ENCODE assay signal across 22 cellular contexts in the genomic region with DNA sequence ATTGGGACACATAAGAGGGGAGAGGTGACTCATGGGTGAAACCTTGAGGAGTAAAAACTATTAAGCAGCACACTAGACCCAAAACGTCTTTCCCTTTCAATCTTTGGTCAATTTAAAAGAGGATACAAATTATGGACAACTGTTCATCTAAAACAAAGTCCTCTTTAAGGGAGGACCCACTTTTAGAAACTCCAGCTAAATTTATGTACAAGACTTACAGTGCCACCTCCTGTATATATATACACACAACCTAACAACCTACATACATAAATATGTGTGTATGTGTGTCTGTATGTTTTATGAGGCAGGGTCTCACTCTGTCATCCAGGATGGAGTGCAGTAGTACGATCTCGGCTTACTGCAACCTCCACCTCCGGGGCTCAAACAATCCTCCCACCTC. TPM values are rescaled to one million over a fixed set of nuclear protein-coding genes. Genes with fewer than 3 reads are reported as not detected.
A peak's percentile ranks its signal among the peaks of the same experiment; 100 is the strongest.
DNase-seq lines count a peak whose midpoint lies in the region; ATAC-seq, FAIRE-seq and TF ChIP-seq lines count a peak whose summit lies in the region.
"Had no signal": no experiment of that assay in that cellular context is flagged by ENCODE, and none has a peak within 500 bp of the region (broad histone marks: within the 10 kb centered on the region; RNA-seq: fewer than 3 reads in every experiment).

No MANE protein-coding gene starts in this region.

- H3K9me2 ChIP-seq in OCI-LY1 (ENCODE audit: low read depth, low read length), result no peaks in the 10 kb centered on the region
- no peaks in the 10 kb centered on the region for H3K9me2 ChIP-seq in hepatocyte (replicated peaks; ENCODE audit: insufficient read depth)

- H3K79me2 ChIP-seq in DND-41 (ENCODE audit: insufficient read depth, low read length) (no peaks in the 10 kb centered on the region), OCI-LY1 (ENCODE audit: insufficient read depth, low read length) (no peaks in the 10 kb centered on the region), hepatocyte (no peaks in the 10 kb centered on the region)

- H3K4me2 ChIP-seq in A549, result no peak overlapping the region
- H3K4me2 ChIP-seq in DND-41 (ENCODE audit: insufficient read depth, low read length), result no peak overlapping the region
- H3K4me2 ChIP-seq in OCI-LY1 (ENCODE audit: low read length), result no peak overlapping the region
- no peak overlapping the region for H3K4me2 ChIP-seq in hepatocyte
- H3K4me2 ChIP-seq: BLaER1, smooth muscle cell had no signal

- no peak for TF ChIP-seq CTCF in A549 (IDR thresholded peaks at IDR 0.05)
- peak; percentile 47 for TF ChIP-seq CTCF in DND-41 (IDR thresholded peaks at IDR 0.05; ENCODE audit: borderline replicate concordance, extremely low read depth, low read length, poor library complexity, severe bottlenecking)
- TF ChIP-seq CTCF in OCI-LY1 (IDR thresholded peaks at IDR 0.05; ENCODE audit: low read length), result peak; percentile 43
- TF ChIP-seq CTCF in cardiac fibroblast (IDR thresholded peaks at IDR 0.05; ENCODE audit: low read depth, low read length), result no peak
- TF ChIP-seq CTCF in hepatocyte (IDR thresholded peaks at IDR 0.05; ENCODE audit: poor library complexity), result no peak

- DNase-seq in A549 (ENCODE audit: low read depth in 1 of 2, low spot score in 1 of 2) (peak in 1 of 2 experiments; percentile 23), DND-41 (no peak), cardiac fibroblast (ENCODE audit: low read depth in 2 of 2) (peak; percentile 13 to 24), NCI-H2171 (lab: John Stamatoyannopoulos, UW) (no peak), dedifferentiated amniotic fluid mesenchymal stem cell (ENCODE audit: extremely low spot score) (no peak), hepatocyte (ENCODE audit: low spot score) (no peak)
- DNase-seq: activated CD4-positive, alpha-beta T cell treated with anti-CD3 and anti-CD28 coated beads, Interleukin-2, amount 10 ng/mL, durations not matched to agents 24 days and 14 days; activated T-cell treated with anti-CD3 and anti-CD28 coated beads, Interleukin-2, amount 50 U/mL, for 24 hours; adrenal gland; colonic mucosa; NCI-H1694 treated with DMSO at 0.1 percent for 48 hours; NCI-H524 treated with DMSO at 0.1 percent for 48 hours; posterior cingulate gyrus; stimulated activated naive B cell treated with anti-CD40 and anti-IgM and Interleukin-4, amounts not matched to agents 10 μg/mL and 1 μg/mL and 100 μg/mL, for 72 hours had no signal

- H3K36me3 ChIP-seq in DND-41 (ENCODE audit: insufficient read depth, low read length), result no peaks in the 10 kb centered on the region
- H3K36me3 ChIP-seq in OCI-LY1 (ENCODE audit: insufficient read depth, low read length), result no peaks in the 10 kb centered on the region
- no peaks in the 10 kb centered on the region for H3K36me3 ChIP-seq in hepatocyte (replicated peaks; ENCODE audit: insufficient read depth, low read depth)
- H3K36me3 ChIP-seq: adrenal gland, BLaER1, colonic mucosa, esophagus muscularis mucosa, HAP-1 had no signal

- no peaks in the 10 kb centered on the region for H4K20me1 ChIP-seq in DND-41 (ENCODE audit: insufficient read depth, low read length)
- no peaks in the 10 kb centered on the region for H4K20me1 ChIP-seq in OCI-LY1 (ENCODE audit: insufficient read depth, low read length)
- H4K20me1 ChIP-seq in hepatocyte (ENCODE audit: insufficient read depth, poor library complexity, severe bottlenecking), result no peaks in the 10 kb centered on the region
- H4K20me1 ChIP-seq: BLaER1 had no signal

- CTCF ChIA-PET in A549 (lab: Yijun Ruan, JAX), result interaction anchor here (1.0 to 2.4 kb wide), 6 partner anchors 9 to 110 kb away, joined by 3 to 10 read pairs (median 5); no protein-coding TSS in a partner anchor

- POLR2A ChIA-PET in A549 (lab: Yijun Ruan, JAX), result no interaction called here

- peak; percentile 24 to 36; a peak in 3 of 5 replicates for TF ChIP-seq RAD21 in A549 (conservative IDR thresholded peaks at IDR 0.05 in 1 of 2, IDR thresholded peaks at IDR 0.05 in 1 of 2)

- H3K27ac ChIP-seq in A549, result no peak overlapping the region
- H3K27ac ChIP-seq in DND-41 (ENCODE audit: low read length), result no peak overlapping the region
- no peak overlapping the region for H3K27ac ChIP-seq in OCI-LY1 (ENCODE audit: low read depth, low read length, poor library complexity, severe bottlenecking)
- H3K27ac ChIP-seq in hepatocyte, result no peak overlapping the region
- H3K27ac ChIP-seq: adrenal gland, BLaER1, colonic mucosa, esophagus muscularis mucosa, RWPE1 had no signal

- H3K4me3 ChIP-seq in A549 (no peak overlapping the region), DND-41 (ENCODE audit: low read depth in 1 of 2, low read length in 2 of 2) (no peak overlapping the region), OCI-LY1 (ENCODE audit: low read depth, low read length, poor library complexity, severe bottlenecking) (no peak overlapping the region), cardiac fibroblast (replicated peaks in 1 of 2; ENCODE audit: low read depth in 2 of 2, low read length in 2 of 2) (no peak overlapping the region), hepatocyte (no peak overlapping the region)
- H3K4me3 ChIP-seq: adrenal gland, BLaER1, colonic mucosa, esophagus muscularis mucosa, HAP-1, smooth muscle cell had no signal

- no peak overlapping the region; the same call in 1 of the 2 replicates for H2AFZ ChIP-seq in DND-41 (ENCODE audit: low read depth, low read length)
- H2AFZ ChIP-seq in OCI-LY1 (ENCODE audit: low read length), result no peak overlapping the region
- no peak overlapping the region for H2AFZ ChIP-seq in hepatocyte

- no peaks in the 10 kb centered on the region for H3K9me3 ChIP-seq in A549
- H3K9me3 ChIP-seq in DND-41 (ENCODE audit: insufficient read depth, low read length, severe bottlenecking), result no peaks in the 10 kb centered on the region
- no peaks in the 10 kb centered on the region for H3K9me3 ChIP-seq in OCI-LY1 (ENCODE audit: low read length)
- H3K9me3 ChIP-seq in hepatocyte (ENCODE audit: low read depth), result no peaks in the 10 kb centered on the region
- H3K9me3 ChIP-seq: adrenal gland, BLaER1, colonic mucosa, esophagus muscularis mucosa, HAP-1 had no signal

- no peak for FAIRE-seq in A549 (lab: Jason Lieb, UNC)
- FAIRE-seq: urothelium cell line had no signal

- H3K9ac ChIP-seq in DND-41 (ENCODE audit: low read depth, low read length) (no peak overlapping the region), OCI-LY1 (ENCODE audit: low read length) (no peak overlapping the region)
- H3K9ac ChIP-seq: BLaER1 had no signal

- H3K27me3 ChIP-seq in DND-41 (ENCODE audit: insufficient read depth, low read length, poor library complexity) (no peaks in the 10 kb centered on the region), OCI-LY1 (ENCODE audit: insufficient read depth, low read length) (no peaks in the 10 kb centered on the region), hepatocyte (peaks cover 8% of the 10 kb centered on the region)
- H3K27me3 ChIP-seq: adrenal gland, BLaER1, colonic mucosa had no signal

- H3K4me1 ChIP-seq in A549 (peaks cover 12% of the 10 kb centered on the region; the same call in 2 of the 3 replicates), DND-41 (ENCODE audit: insufficient read depth, low read length) (peaks cover under 1% of the 10 kb centered on the region), OCI-LY1 (ENCODE audit: insufficient read depth, low read length, severe bottlenecking) (peaks cover 14% of the 10 kb centered on the region), hepatocyte (ENCODE audit: insufficient read depth) (peaks cover under 1% of the 10 kb centered on the region)
- H3K4me1 ChIP-seq: adrenal gland, BLaER1, colonic mucosa had no signal

- no peak for TF ChIP-seq POLR2A in A549 (IDR thresholded peaks at IDR 0.05; ENCODE audit: low read length)

- no peak for TF ChIP-seq EP300 in A549 (IDR thresholded peaks at IDR 0.05)

- WGBS in A549 (ENCODE audit: missing lambda C conversion rate), result 34% methylated on average over 4 of the region's 4 CpGs
- 84% methylated on average over 4 of the region's 4 CpGs for WGBS in hepatocyte (ENCODE audit: low lambda C conversion rate, missing lambda C conversion rate)

- no peaks in the 10 kb centered on the region for H3F3A ChIP-seq in OCI-LY1 (ENCODE audit: insufficient read depth, low read length)

- peak in 1 of 2 experiments; percentile 55; a peak in 2 of 6 replicates for ATAC-seq in A549
- ATAC-seq in DND-41 (ENCODE audit: insufficient read depth, low read depth), result peak; percentile 55; the same call in 2 of the 3 replicates
- ATAC-seq in HG03135 (IDR thresholded peaks at IDR 0.05; ENCODE audit: unreplicated experiment), result no peak
- ATAC-seq: stimulated activated naive B cell treated with anti-CD40 and anti-IgM and Interleukin-4, amounts not matched to agents 10 μg/mL and 1 μg/mL and 100 μg/mL, for 72 hours had no signal

TF ChIP-seq in A549, 52 proteins besides CTCF, POLR2A, EP300 and RAD21 (continues in another document):
- TF ChIP-seq HDAC2 (IDR thresholded peaks at IDR 0.05) (no peak), RARB (CRISPR knock-in tag; IDR thresholded peaks at IDR 0.05) (no peak), MAFK (IDR thresholded peaks at IDR 0.05; ENCODE audit: partially characterized antibody) (no peak)
- TF ChIP-seq, protein P1, sequence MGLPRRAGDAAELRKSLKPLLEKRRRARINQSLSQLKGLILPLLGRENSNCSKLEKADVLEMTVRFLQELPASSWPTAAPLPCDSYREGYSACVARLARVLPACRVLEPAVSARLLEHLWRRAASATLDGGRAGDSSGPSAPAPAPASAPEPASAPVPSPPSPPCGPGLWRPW (IDR thresholded peaks at IDR 0.05), result no peak
- TF ChIP-seq, protein P2, sequence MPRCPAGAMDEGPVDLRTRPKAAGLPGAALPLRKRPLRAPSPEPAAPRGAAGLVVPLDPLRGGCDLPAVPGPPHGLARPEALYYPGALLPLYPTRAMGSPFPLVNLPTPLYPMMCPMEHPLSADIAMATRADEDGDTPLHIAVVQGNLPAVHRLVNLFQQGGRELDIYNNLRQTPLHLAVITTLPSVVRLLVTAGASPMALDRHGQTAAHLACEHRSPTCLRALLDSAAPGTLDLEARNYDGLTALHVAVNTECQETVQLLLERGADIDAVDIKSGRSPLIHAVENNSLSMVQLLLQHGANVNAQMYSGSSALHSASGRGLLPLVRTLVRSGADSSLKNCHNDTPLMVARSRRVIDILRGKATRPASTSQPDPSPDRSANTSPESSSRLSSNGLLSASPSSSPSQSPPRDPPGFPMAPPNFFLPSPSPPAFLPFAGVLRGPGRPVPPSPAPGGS (IDR thresholded peaks at IDR 0.05), result no peak

RNA-seq across cellular contexts. Expression of a gene that starts 18.1 kb away (rescaled TPM):
- polyA plus RNA-seq in A549 (2011; rRNA removed) (32.1 and 36.8 TPM in 2 replicates), A549 (2017; fragmentation: RNase III; extraction: RNeasy Plus Mini Kit Qiagen cat#74134 plus additional on column Dnase treatment) (22.2 to 22.7 TPM (median 22.6 TPM) in 3 replicates), hepatocyte (20.4 and 23.8 TPM in 2 replicates)
- 12.0 and 15.0 TPM in 2 replicates for polyA plus RNA-seq in A549 (2012; cell fraction: cytosol; rRNA removed)
- 13.8 and 15.4 TPM in 2 replicates for polyA plus RNA-seq in A549 (2012; cell fraction: nucleus; rRNA removed)
- polyA minus RNA-seq in A549 (2011; rRNA and poly(A)+ RNA removed), result 55.8 and 65.1 TPM in 2 replicates
- total RNA-seq in hepatocyte, result 25.5 and 27.9 TPM in 2 replicates

Comparison
In these comparisons a context has a peak if more than half of its experiments do, and no peak if none do; other contexts are left out.
1. DNase-seq: peak in cardiac fibroblast (2 of 2); none in DND-41 (single experiment), NCI-H2171 (single experiment), dedifferentiated amniotic fluid mesenchymal stem cell (single experiment) and hepatocyte (single experiment).
2. CTCF ChIP-seq: peak in DND-41 (single experiment) and OCI-LY1 (single experiment); none in A549 (single experiment), cardiac fibroblast (single experiment) and hepatocyte (single experiment).